ENCODE assay signal across 1 cellular context in the genomic region with DNA sequence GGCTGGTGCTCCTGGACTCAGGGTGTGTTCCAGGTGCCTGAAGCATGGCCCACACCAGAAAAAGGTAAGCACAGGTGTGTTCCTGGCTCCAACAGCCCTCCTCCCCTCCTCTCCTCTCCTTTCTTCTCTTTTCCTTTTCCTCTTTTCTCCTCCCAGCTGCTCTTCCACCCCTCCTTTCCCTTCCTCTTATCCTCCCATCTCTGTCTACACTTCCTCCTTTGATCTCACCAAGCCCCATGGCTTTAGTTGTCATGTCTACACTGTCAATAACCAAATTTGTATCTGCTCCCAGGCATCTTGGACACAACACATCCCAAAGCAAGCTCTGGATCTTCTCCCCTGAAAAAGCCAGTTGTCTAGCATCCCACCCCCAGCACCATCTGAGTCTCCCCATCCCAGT.
TF ChIP-seq lines count a peak whose summit lies in the region.

No MANE protein-coding gene starts in this region.

TF ChIP-seq in K562, 482 proteins besides CTCF, POLR2A, EP300 and RAD21 (continued from another document):
- TF ChIP-seq, protein P1, sequence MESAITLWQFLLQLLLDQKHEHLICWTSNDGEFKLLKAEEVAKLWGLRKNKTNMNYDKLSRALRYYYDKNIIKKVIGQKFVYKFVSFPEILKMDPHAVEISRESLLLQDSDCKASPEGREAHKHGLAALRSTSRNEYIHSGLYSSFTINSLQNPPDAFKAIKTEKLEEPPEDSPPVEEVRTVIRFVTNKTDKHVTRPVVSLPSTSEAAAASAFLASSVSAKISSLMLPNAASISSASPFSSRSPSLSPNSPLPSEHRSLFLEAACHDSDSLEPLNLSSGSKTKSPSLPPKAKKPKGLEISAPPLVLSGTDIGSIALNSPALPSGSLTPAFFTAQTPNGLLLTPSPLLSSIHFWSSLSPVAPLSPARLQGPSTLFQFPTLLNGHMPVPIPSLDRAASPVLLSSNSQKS (CRISPR knock-in tag; IDR thresholded peaks at IDR 0.05) = no peak
- TF ChIP-seq MTA1 (IDR thresholded peaks at IDR 0.05; ENCODE audit: borderline replicate concordance) = peak; percentile 38; the same call in 1 of the 2 replicates
- 0 out of 2 replicates have a peak, but pooled peaks have one; percentile 58 for TF ChIP-seq ZEB2 (IDR thresholded peaks at IDR 0.05)
- peak; percentile 65 for TF ChIP-seq GATA2 (CRISPR knock-in tag; IDR thresholded peaks at IDR 0.05)
- TF ChIP-seq LEF1 (IDR thresholded peaks at IDR 0.05) = peak; percentile 62
- TF ChIP-seq, protein P2, sequence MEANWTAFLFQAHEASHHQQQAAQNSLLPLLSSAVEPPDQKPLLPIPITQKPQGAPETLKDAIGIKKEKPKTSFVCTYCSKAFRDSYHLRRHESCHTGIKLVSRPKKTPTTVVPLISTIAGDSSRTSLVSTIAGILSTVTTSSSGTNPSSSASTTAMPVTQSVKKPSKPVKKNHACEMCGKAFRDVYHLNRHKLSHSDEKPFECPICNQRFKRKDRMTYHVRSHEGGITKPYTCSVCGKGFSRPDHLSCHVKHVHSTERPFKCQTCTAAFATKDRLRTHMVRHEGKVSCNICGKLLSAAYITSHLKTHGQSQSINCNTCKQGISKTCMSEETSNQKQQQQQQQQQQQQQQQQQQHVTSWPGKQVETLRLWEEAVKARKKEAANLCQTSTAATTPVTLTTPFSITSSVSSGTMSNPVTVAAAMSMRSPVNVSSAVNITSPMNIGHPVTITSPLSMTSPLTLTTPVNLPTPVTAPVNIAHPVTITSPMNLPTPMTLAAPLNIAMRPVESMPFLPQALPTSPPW (CRISPR knock-in tag; IDR thresholded peaks at IDR 0.05) = peak; percentile 22; the same call in 1 of the 2 replicates
- TF ChIP-seq COPS2 (conservative IDR thresholded peaks at IDR 0.05) = no peak
- TF ChIP-seq, protein P3, sequence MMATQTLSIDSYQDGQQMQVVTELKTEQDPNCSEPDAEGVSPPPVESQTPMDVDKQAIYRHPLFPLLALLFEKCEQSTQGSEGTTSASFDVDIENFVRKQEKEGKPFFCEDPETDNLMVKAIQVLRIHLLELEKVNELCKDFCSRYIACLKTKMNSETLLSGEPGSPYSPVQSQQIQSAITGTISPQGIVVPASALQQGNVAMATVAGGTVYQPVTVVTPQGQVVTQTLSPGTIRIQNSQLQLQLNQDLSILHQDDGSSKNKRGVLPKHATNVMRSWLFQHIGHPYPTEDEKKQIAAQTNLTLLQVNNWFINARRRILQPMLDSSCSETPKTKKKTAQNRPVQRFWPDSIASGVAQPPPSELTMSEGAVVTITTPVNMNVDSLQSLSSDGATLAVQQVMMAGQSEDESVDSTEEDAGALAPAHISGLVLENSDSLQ (IDR thresholded peaks at IDR 0.05) = peak; percentile 55; the same call in 1 of the 2 replicates
